Comparison of ENCODE assay signal across 1 cellular context in the genomic region with DNA sequence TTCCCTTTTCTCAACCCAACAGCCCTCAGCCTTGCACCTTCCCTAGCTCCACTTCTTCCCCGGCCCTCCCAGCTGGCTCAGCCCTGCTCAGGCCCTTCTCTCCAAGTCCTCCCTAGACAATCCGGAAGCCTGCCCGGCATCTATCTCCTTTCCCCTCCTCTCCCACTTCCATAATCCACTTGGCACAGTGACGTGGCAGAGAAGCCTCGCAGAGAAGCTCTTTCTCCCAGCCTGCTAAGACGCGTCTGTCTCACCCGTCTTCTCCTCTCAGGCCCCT.
TF ChIP-seq lines count a peak whose summit lies in the region.

No MANE protein-coding gene starts in this region.

TF ChIP-seq in GM12878, 131 proteins besides CTCF, POLR2A, EP300 and RAD21:
- TF ChIP-seq CHD4 (IDR thresholded peaks at IDR 0.05) (no peak), IKZF1 (conservative IDR thresholded peaks at IDR 0.05) (0 out of 2 replicates have a peak, but pooled peaks have one; percentile 9), MYB (IDR thresholded peaks at IDR 0.05; ENCODE audit: borderline replicate concordance, low read depth, low read length) (no peak), PML (IDR thresholded peaks at IDR 0.05; ENCODE audit: low read length) (no peak), STAT3 (IDR thresholded peaks at IDR 0.05; ENCODE audit: low read depth, low read length) (no peak), CUX1 (IDR thresholded peaks at IDR 0.05; ENCODE audit: insufficient replicate concordance, low read depth, low read length) (no peak)
TF ChIP-seq in GM12878: peak in this region for 1.
